20 cellular contexts compared by ENCODE assay signal in the genomic region with DNA sequence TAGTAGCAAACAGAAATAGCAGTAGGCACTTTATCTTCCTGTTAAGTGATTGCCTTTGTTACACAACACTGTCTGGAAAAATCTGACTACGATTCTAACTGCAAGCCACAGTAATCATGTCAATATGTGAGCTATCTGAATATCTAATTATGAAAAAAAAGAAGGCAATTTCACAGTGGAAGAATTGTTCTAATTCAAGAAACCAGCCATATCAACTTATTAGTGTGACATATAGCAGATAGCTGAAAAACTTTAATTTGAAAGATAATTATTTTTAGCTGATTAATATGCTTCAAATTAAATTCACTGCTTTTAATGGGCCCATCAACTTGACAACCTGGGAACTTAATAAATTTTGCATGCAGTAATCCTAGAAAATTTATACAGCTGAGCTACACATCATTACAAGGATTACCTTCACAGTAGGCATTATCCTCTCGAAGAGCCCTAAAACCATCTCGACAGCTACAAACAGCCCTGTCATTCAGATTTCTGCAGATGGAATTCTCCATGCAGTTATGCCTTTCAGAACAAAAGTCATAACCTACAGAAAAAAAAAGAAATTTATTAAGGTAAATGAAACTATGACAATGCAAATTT.
DNase-seq lines count a peak whose midpoint lies in the region; ATAC-seq and TF ChIP-seq lines count a peak whose summit lies in the region.
"Had no signal": no experiment of that assay in that cellular context is flagged by ENCODE, and none has a peak within 500 bp of the region (broad histone marks: within the 10 kb centered on the region; RNA-seq: fewer than 3 reads in every experiment).

No MANE protein-coding gene starts in this region.

- TF ChIP-seq CTCF in SK-N-SH (IDR thresholded peaks at IDR 0.05) (no peak), neural cell (IDR thresholded peaks at IDR 0.05; ENCODE audit: poor library complexity, severe bottlenecking) (no peak), hepatocyte (IDR thresholded peaks at IDR 0.05; ENCODE audit: poor library complexity) (no peak)

- H3K27ac ChIP-seq in SK-N-SH (ENCODE audit: low read depth in 2 of 2, low read length in 1 of 2) (no peak overlapping the region), SK-N-MC (no peak overlapping the region), neural cell (ENCODE audit: low read length) (peak overlapping the region; percentile 7), hepatocyte (no peak overlapping the region)
- H3K27ac ChIP-seq: A549 had no signal

- H3K9me3 ChIP-seq in SK-N-SH = no peaks in the 10 kb centered on the region
- no peaks in the 10 kb centered on the region for H3K9me3 ChIP-seq in SK-N-MC (ENCODE audit: low read depth, low read length)
- H3K9me3 ChIP-seq in neural cell (ENCODE audit: low read length) = no peaks in the 10 kb centered on the region
- H3K9me3 ChIP-seq in hepatocyte (ENCODE audit: low read depth) = no peaks in the 10 kb centered on the region
- H3K9me3 ChIP-seq: A549 had no signal

- ATAC-seq in SK-N-SH treated with all-trans-retinoic acid at 6 μM for 48 hours (no peak), HG02759 (IDR thresholded peaks at IDR 0.05; ENCODE audit: unreplicated experiment) (no peak), HG03139 (IDR thresholded peaks at IDR 0.05; ENCODE audit: unreplicated experiment) (no peak)
- ATAC-seq: A549, GM23338, HCT116 had no signal

- H3F3A ChIP-seq in SK-N-SH (replicated peaks; ENCODE audit: insufficient read depth) (no peaks in the 10 kb centered on the region), neural cell (ENCODE audit: insufficient read depth, low read length, poor library complexity, severe bottlenecking) (no peaks in the 10 kb centered on the region)

- H3K79me2 ChIP-seq in SK-N-SH (ENCODE audit: insufficient read depth) = no peaks in the 10 kb centered on the region
- no peaks in the 10 kb centered on the region for H3K79me2 ChIP-seq in neural cell (replicated peaks; ENCODE audit: insufficient read depth, low read length)
- H3K79me2 ChIP-seq in hepatocyte = no peaks in the 10 kb centered on the region

- TF ChIP-seq RAD21 in SK-N-SH (IDR thresholded peaks at IDR 0.05; ENCODE audit: low read length) (no peak), neural cell (conservative IDR thresholded peaks at IDR 0.05) (no peak)

- H3K4me3 ChIP-seq in SK-N-SH (ENCODE audit: low read depth in 2 of 2, low read length in 1 of 2) (no peak overlapping the region), SK-N-MC (no peak overlapping the region), neural cell (ENCODE audit: low read length) (no peak overlapping the region), hepatocyte (no peak overlapping the region)
- H3K4me3 ChIP-seq: A549, GM23338 had no signal

- POLR2A ChIA-PET in SK-N-SH (lab: Yijun Ruan, JAX) = no interaction called here

- 32% methylated on average over 3 of the region's 3 CpGs for WGBS in SK-N-SH (ENCODE audit: low lambda C conversion rate)
- 80% methylated on average over 3 of the region's 3 CpGs for WGBS in hepatocyte (ENCODE audit: low lambda C conversion rate, missing lambda C conversion rate)

- TF ChIP-seq EP300 in SK-N-SH (IDR thresholded peaks at IDR 0.05; ENCODE audit: borderline replicate concordance in 1 of 2, low read depth in 1 of 2, low read length in 1 of 2) (no peak; a peak in 1 of 4 replicates), neural cell (conservative IDR thresholded peaks at IDR 0.05; ENCODE audit: poor library complexity, severe bottlenecking) (peak; percentile 87)

- H3K4me2 ChIP-seq in SK-N-SH (no peak overlapping the region), neural cell (ENCODE audit: low read length) (no peak overlapping the region), hepatocyte (no peak overlapping the region)
- H3K4me2 ChIP-seq: A549, GM23338 had no signal

- H3K36me3 ChIP-seq in SK-N-SH (replicated peaks in 1 of 2; ENCODE audit: control insufficient read depth in 1 of 2, insufficient read depth in 2 of 2, low read length in 1 of 2) (no peaks in the 10 kb centered on the region), SK-N-MC (ENCODE audit: insufficient read depth, low read length) (peaks cover 6% of the 10 kb centered on the region), neural cell (ENCODE audit: insufficient read depth, low read length) (no peaks in the 10 kb centered on the region), hepatocyte (replicated peaks; ENCODE audit: insufficient read depth, low read depth) (no peaks in the 10 kb centered on the region)

- no peaks in the 10 kb centered on the region for H3K9me2 ChIP-seq in SK-N-SH
- H3K9me2 ChIP-seq in neural cell (ENCODE audit: insufficient read depth, low read length) = no peaks in the 10 kb centered on the region
- no peaks in the 10 kb centered on the region for H3K9me2 ChIP-seq in hepatocyte (replicated peaks; ENCODE audit: insufficient read depth)

- no peak overlapping the region for H2AFZ ChIP-seq in SK-N-SH (ENCODE audit: low read depth)
- H2AFZ ChIP-seq in neural cell (ENCODE audit: low read depth, low read length) = no peak overlapping the region
- no peak overlapping the region for H2AFZ ChIP-seq in hepatocyte
- H2AFZ ChIP-seq: GM23338 had no signal

- DNase-seq in SK-N-SH = no peak
- peak; percentile 46 to 69 for DNase-seq in NCI-H524 (lab: John Stamatoyannopoulos, UW)
- peak; percentile 28 for DNase-seq in SK-N-MC (ENCODE audit: low read depth, low spot score)
- DNase-seq in hepatocyte (ENCODE audit: low spot score) = no peak
- DNase-seq: 8988T; C1 segment of cervical spinal cord; Calu3; CD4-positive, alpha-beta memory T cell; COR-L47; DMS53; DMS79 treated with DMSO at 0.1 percent for 48 hours; GF-D8; H9 had no signal

- H3K27me3 ChIP-seq in SK-N-SH (ENCODE audit: insufficient read depth) (no peaks in the 10 kb centered on the region), neural cell (ENCODE audit: insufficient read depth, low read depth, low read length) (no peaks in the 10 kb centered on the region), hepatocyte (no peaks in the 10 kb centered on the region)

- H3K9ac ChIP-seq in SK-N-SH = no peak overlapping the region
- no peak overlapping the region for H3K9ac ChIP-seq in SK-N-MC (ENCODE audit: insufficient read length)
- H3K9ac ChIP-seq in neural cell (ENCODE audit: low read length) = no peak overlapping the region

- CTCF ChIA-PET in SK-N-SH (lab: Yijun Ruan, JAX) = interaction anchor here (0.7 to 1.2 kb wide), 4 partner anchors 48 to 911 kb away, joined by 3 read pairs; no protein-coding TSS in a partner anchor

- H3K4me1 ChIP-seq in SK-N-SH (ENCODE audit: control insufficient read depth in 1 of 2, insufficient read depth in 2 of 2, low read depth in 1 of 2, low read length in 1 of 2) = peaks cover 0 to 6% of the 10 kb centered on the region in 2 experiments; a peak in 2 of 4 replicates
- no peaks in the 10 kb centered on the region for H3K4me1 ChIP-seq in hepatocyte (ENCODE audit: insufficient read depth)
- H3K4me1 ChIP-seq: A549 had no signal

- H4K20me1 ChIP-seq in SK-N-SH (ENCODE audit: insufficient read depth) (no peaks in the 10 kb centered on the region), neural cell (ENCODE audit: insufficient read depth) (no peaks in the 10 kb centered on the region), hepatocyte (ENCODE audit: insufficient read depth, poor library complexity, severe bottlenecking) (no peaks in the 10 kb centered on the region)

TF ChIP-seq in SK-N-SH treated with all-trans-retinoic acid at 6 μM for 48 hours, 23 proteins besides CTCF, POLR2A, EP300 and RAD21 (continues in another document):
- TF ChIP-seq, protein P1, sequence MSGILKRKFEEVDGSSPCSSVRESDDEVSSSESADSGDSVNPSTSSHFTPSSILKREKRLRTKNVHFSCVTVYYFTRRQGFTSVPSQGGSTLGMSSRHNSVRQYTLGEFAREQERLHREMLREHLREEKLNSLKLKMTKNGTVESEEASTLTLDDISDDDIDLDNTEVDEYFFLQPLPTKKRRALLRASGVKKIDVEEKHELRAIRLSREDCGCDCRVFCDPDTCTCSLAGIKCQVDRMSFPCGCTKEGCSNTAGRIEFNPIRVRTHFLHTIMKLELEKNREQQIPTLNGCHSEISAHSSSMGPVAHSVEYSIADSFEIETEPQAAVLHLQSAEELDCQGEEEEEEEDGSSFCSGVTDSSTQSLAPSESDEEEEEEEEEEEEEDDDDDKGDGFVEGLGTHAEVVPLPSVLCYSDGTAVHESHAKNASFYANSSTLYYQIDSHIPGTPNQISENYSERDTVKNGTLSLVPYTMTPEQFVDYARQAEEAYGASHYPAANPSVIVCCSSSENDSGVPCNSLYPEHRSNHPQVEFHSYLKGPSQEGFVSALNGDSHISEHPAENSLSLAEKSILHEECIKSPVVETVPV (CRISPR knock-in tag; IDR thresholded peaks at IDR 0.05) = no peak
- no peak for TF ChIP-seq ZNF565 (CRISPR knock-in tag; conservative IDR thresholded peaks at IDR 0.05; ENCODE audit: low read depth)

TF ChIP-seq in SK-N-SH, 30 proteins besides CTCF, POLR2A, EP300 and RAD21 (continues in another document):
- TF ChIP-seq FOXJ3 (CRISPR knock-in tag; IDR thresholded peaks at IDR 0.05) (no peak), RCOR1 (IDR thresholded peaks at IDR 0.05; ENCODE audit: low read length) (no peak; the same call in 1 of the 2 replicates), GABPA (IDR thresholded peaks at IDR 0.05; ENCODE audit: low read depth) (no peak), GATA2 (CRISPR knock-in tag; IDR thresholded peaks at IDR 0.05) (no peak)

TF ChIP-seq in neural cell, 6 proteins besides CTCF, POLR2A, EP300 and RAD21 (continues in another document):
- TF ChIP-seq, protein P2, sequence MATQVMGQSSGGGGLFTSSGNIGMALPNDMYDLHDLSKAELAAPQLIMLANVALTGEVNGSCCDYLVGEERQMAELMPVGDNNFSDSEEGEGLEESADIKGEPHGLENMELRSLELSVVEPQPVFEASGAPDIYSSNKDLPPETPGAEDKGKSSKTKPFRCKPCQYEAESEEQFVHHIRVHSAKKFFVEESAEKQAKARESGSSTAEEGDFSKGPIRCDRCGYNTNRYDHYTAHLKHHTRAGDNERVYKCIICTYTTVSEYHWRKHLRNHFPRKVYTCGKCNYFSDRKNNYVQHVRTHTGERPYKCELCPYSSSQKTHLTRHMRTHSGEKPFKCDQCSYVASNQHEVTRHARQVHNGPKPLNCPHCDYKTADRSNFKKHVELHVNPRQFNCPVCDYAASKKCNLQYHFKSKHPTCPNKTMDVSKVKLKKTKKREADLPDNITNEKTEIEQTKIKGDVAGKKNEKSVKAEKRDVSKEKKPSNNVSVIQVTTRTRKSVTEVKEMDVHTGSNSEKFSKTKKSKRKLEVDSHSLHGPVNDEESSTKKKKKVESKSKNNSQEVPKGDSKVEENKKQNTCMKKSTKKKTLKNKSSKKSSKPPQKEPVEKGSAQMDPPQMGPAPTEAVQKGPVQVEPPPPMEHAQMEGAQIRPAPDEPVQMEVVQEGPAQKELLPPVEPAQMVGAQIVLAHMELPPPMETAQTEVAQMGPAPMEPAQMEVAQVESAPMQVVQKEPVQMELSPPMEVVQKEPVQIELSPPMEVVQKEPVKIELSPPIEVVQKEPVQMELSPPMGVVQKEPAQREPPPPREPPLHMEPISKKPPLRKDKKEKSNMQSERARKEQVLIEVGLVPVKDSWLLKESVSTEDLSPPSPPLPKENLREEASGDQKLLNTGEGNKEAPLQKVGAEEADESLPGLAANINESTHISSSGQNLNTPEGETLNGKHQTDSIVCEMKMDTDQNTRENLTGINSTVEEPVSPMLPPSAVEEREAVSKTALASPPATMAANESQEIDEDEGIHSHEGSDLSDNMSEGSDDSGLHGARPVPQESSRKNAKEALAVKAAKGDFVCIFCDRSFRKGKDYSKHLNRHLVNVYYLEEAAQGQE (IDR thresholded peaks at IDR 0.05; ENCODE audit: borderline replicate concordance) = peak; percentile 56
- peak; percentile 77 for TF ChIP-seq POLR2AphosphoS5 (IDR thresholded peaks at IDR 0.05)

Comparison
In these comparisons a context has a peak if more than half of its experiments do, and no peak if none do; other contexts are left out.
1. DNase-seq: peak in NCI-H524 (2 of 2) and SK-N-MC (single experiment); none in SK-N-SH (single experiment) and hepatocyte (single experiment).